Comparison of ENCODE assay signal across 15 cellular contexts in genomic region chr12:88951177-88951576, GRCh38.
"Had no signal": no experiment of that assay in that cellular context is flagged by ENCODE, and none has a peak within 500 bp of the region (broad histone marks: within the 10 kb centered on the region; RNA-seq: fewer than 3 reads in every experiment).

No MANE protein-coding gene starts in this region.

- H3K9me3 ChIP-seq: breast epithelium had no signal

- DNase-seq: activated CD4-positive, alpha-beta T cell treated with anti-CD3 and anti-CD28 coated beads, Interleukin-2, amount 50 U/mL, for 1 hour; activated effector memory CD4-positive, alpha-beta T cell treated with anti-CD3 and anti-CD28 coated beads, Interleukin-2, amount 50 U/mL, for 16 hours; activated T-cell treated with anti-CD3 and anti-CD28 coated beads, Interleukin-2, amount 50 U/mL, for 72 hours; foreskin keratinocyte; hippocampal formation; left cardiac atrium; retina; stimulated activated naive B cell treated with anti-CD40 and anti-IgM and Interleukin-4, amounts not matched to agents 10 μg/mL and 1 μg/mL and 100 μg/mL, for 72 hours had no signal

- H3K27ac Mint-ChIP-seq: activated naive CD4-positive, alpha-beta T cell treated with anti-CD3 and anti-CD28 coated beads, Interleukin-2, amount 50 U/mL, for 24 hours; activated T-cell treated with anti-CD3 and anti-CD28 coated beads, Interleukin-2, amount 50 U/mL, for 72 hours; mesothelial cell of epicardium; stimulated activated naive B cell treated with anti-CD40 and anti-IgM and Interleukin-4, amounts not matched to agents 10 μg/mL and 1 μg/mL and 100 μg/mL, for 72 hours had no signal

- H3K4me3 Mint-ChIP-seq: activated naive CD4-positive, alpha-beta T cell treated with anti-CD3 and anti-CD28 coated beads, Interleukin-2, amount 50 U/mL, for 24 hours; activated T-cell treated with anti-CD3 and anti-CD28 coated beads, Interleukin-2, amount 50 U/mL, for 72 hours; mesothelial cell of epicardium; stimulated activated naive B cell treated with anti-CD40 and anti-IgM and Interleukin-4, amounts not matched to agents 10 μg/mL and 1 μg/mL and 100 μg/mL, for 72 hours had no signal

- H3K27me3 Mint-ChIP-seq: stimulated activated naive B cell treated with anti-CD40 and anti-IgM and Interleukin-4, amounts not matched to agents 10 μg/mL and 1 μg/mL and 100 μg/mL, for 72 hours had no signal

- H3K36me3 Mint-ChIP-seq: activated naive CD4-positive, alpha-beta T cell treated with anti-CD3 and anti-CD28 coated beads, Interleukin-2, amount 50 U/mL, for 24 hours; stimulated activated naive B cell treated with anti-CD40 and anti-IgM and Interleukin-4, amounts not matched to agents 10 μg/mL and 1 μg/mL and 100 μg/mL, for 72 hours had no signal

- FAIRE-seq: astrocyte, islet of Langerhans had no signal

- H3K4me3 ChIP-seq: breast epithelium, coronary artery, lung had no signal

- H3K4me1 ChIP-seq: breast epithelium, foreskin keratinocyte had no signal

- H3K27ac ChIP-seq: breast epithelium, coronary artery, foreskin keratinocyte had no signal

- H3K27me3 ChIP-seq: breast epithelium, foreskin keratinocyte had no signal

- H3K4me1 Mint-ChIP-seq: activated naive CD4-positive, alpha-beta T cell treated with anti-CD3 and anti-CD28 coated beads, Interleukin-2, amount 50 U/mL, for 24 hours; stimulated activated naive B cell treated with anti-CD40 and anti-IgM and Interleukin-4, amounts not matched to agents 10 μg/mL and 1 μg/mL and 100 μg/mL, for 72 hours had no signal

- H3K36me3 ChIP-seq: breast epithelium had no signal
